ENCODE assay signal across 1 cellular context in the genomic region with DNA sequence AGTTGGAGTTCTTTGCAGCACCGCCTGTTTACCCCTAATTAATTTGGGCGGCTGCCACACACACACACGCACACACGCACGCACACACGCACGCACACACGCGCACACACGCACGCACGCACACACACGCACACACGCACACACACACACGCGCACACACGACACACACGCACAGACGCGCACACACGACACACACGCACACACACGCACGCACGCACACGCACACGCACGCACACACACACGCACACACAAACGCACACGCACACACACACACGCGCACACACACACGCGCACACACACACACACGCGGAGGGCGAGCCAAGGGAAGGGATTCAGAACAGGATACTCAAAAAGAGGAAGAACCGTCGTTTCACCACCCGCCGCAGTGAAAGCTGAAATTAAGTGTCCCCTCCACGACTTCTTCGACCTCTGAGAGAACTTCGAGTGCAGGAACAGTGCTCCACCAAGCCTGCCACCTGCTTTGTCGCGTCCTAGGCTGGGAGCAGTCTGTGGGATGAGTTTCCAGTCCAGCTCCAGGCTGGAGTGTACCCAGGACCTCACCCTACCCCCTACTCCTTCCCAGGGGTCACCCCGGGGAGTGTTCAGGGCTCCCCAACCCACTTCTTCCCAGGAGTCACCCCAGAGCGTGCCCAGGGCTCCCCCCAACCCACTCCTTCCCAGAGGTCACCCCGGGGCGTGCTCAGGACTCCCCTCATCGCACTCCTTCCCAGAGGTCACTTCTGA.
A peak's percentile ranks its signal among the peaks of the same experiment; 100 is the strongest.
TF ChIP-seq lines count a peak whose summit lies in the region.

No MANE protein-coding gene starts in this region.

TF ChIP-seq in K562, 482 proteins besides CTCF, POLR2A, EP300 and RAD21 (continued from another document and continues in another):
- no peak for TF ChIP-seq NR1H2 (CRISPR knock-in tag; IDR thresholded peaks at IDR 0.05)
- no peak for TF ChIP-seq TRIM28 (IDR thresholded peaks at IDR 0.05)
- TF ChIP-seq CEBPG (CRISPR knock-in tag; IDR thresholded peaks at IDR 0.05): no peak
- no peak for TF ChIP-seq CEBPG (tag; conservative IDR thresholded peaks at IDR 0.05 in 1 of 2, IDR thresholded peaks at IDR 0.05 in 1 of 2)
- no peak for TF ChIP-seq ZNF408 (CRISPR knock-in tag; IDR thresholded peaks at IDR 0.05; ENCODE audit: low read depth)
- no peak for TF ChIP-seq SMAD2 (IDR thresholded peaks at IDR 0.05; ENCODE audit: low read depth, low read length)
- no peak for TF ChIP-seq ZNF140 (CRISPR knock-in tag; IDR thresholded peaks at IDR 0.05)
- TF ChIP-seq E2F1 (CRISPR knock-in tag; IDR thresholded peaks at IDR 0.05): no peak
- TF ChIP-seq TRIM24 (IDR thresholded peaks at IDR 0.05): peak in 1 of 2 experiments; percentile 31; a peak in 1 of 4 replicates
- TF ChIP-seq MAFG (tag; conservative IDR thresholded peaks at IDR 0.05): no peak
- no peak for TF ChIP-seq RBM39 (optimal IDR thresholded peaks at IDR 0.05; ENCODE audit: low read depth, low read length)
- no peak; the same call in 1 of the 2 replicates for TF ChIP-seq TEAD4 (IDR thresholded peaks at IDR 0.05; ENCODE audit: low read length)
- TF ChIP-seq TEAD4 (CRISPR knock-in tag; IDR thresholded peaks at IDR 0.05; ENCODE audit: borderline replicate concordance): no peak
- TF ChIP-seq HEY1 (CRISPR knock-in tag; IDR thresholded peaks at IDR 0.05; ENCODE audit: borderline replicate concordance): no peak
- no peak for TF ChIP-seq ZNF324 (CRISPR knock-in tag; IDR thresholded peaks at IDR 0.05)
- no peak for TF ChIP-seq MEIS2 (IDR thresholded peaks at IDR 0.05; ENCODE audit: partially characterized antibody)
- TF ChIP-seq ZNF696 (CRISPR knock-in tag; conservative IDR thresholded peaks at IDR 0.05): no peak
- TF ChIP-seq HMGN3 (IDR thresholded peaks at IDR 0.05; ENCODE audit: borderline replicate concordance, extremely low read depth, insufficient read length, low read depth, low read length): no peak
- TF ChIP-seq ZFP1 (CRISPR knock-in tag; IDR thresholded peaks at IDR 0.05): no peak
- no peak for TF ChIP-seq SLC30A9 (CRISPR knock-in tag; IDR thresholded peaks at IDR 0.05)
- TF ChIP-seq ZBED1 (IDR thresholded peaks at IDR 0.05): no peak
- TF ChIP-seq MEF2D (tag; conservative IDR thresholded peaks at IDR 0.05; ENCODE audit: low read depth): peak; percentile 88
- TF ChIP-seq EGR1 (conservative IDR thresholded peaks at IDR 0.05): no peak
- no peak for TF ChIP-seq PBX2 (CRISPR knock-in tag; IDR thresholded peaks at IDR 0.05; ENCODE audit: low read depth)
- no peak for TF ChIP-seq PBX2 (tag; conservative IDR thresholded peaks at IDR 0.05; ENCODE audit: low read depth)
- TF ChIP-seq E2F8 (IDR thresholded peaks at IDR 0.05; ENCODE audit: low read depth, partially characterized antibody): no peak
- TF ChIP-seq CBX8 (IDR thresholded peaks at IDR 0.05; ENCODE audit: borderline replicate concordance, extremely low read depth, low read depth, low read length, poor library complexity, severe bottlenecking): no peak
- TF ChIP-seq NELFE (IDR thresholded peaks at IDR 0.05; ENCODE audit: insufficient read depth, insufficient read length): no peak
- no peak for TF ChIP-seq ZSCAN29 (IDR thresholded peaks at IDR 0.05)
- TF ChIP-seq IRF2 (CRISPR knock-in tag; IDR thresholded peaks at IDR 0.05): no peak
- TF ChIP-seq SRSF3 (IDR thresholded peaks at IDR 0.05; ENCODE audit: insufficient read depth, low read length): no peak
- TF ChIP-seq ZFP36 (IDR thresholded peaks at IDR 0.05; ENCODE audit: low read depth, low read length, partially characterized antibody): no peak
- TF ChIP-seq ZNF75A (CRISPR knock-in tag; IDR thresholded peaks at IDR 0.05): no peak
- no peak for TF ChIP-seq ZFX (CRISPR knock-in tag; IDR thresholded peaks at IDR 0.05)
- no peak for TF ChIP-seq TGIF2 (CRISPR knock-in tag; IDR thresholded peaks at IDR 0.05)
- TF ChIP-seq GATA2 (CRISPR knock-in tag; IDR thresholded peaks at IDR 0.05): no peak
- TF ChIP-seq TARDBP (IDR thresholded peaks at IDR 0.05): no peak
- peak in 1 of 3 experiments; percentile 64; a peak in 2 of 6 replicates for TF ChIP-seq ZBTB11 (CRISPR knock-in tag; IDR thresholded peaks at IDR 0.05)
- TF ChIP-seq RFX5 (IDR thresholded peaks at IDR 0.05; ENCODE audit: low read depth, low read length): no peak
- TF ChIP-seq MAFF (IDR thresholded peaks at IDR 0.05; ENCODE audit: low read length): no peak
- TF ChIP-seq ATF3 (IDR thresholded peaks at IDR 0.05): no peak
- no peak for TF ChIP-seq ATF3 (CRISPR knock-in tag; conservative IDR thresholded peaks at IDR 0.05)
- no peak for TF ChIP-seq POLR2H (tag; IDR thresholded peaks at IDR 0.05; ENCODE audit: low read depth)
- TF ChIP-seq PHB (CRISPR knock-in tag; IDR thresholded peaks at IDR 0.05): no peak
- 0 out of 2 replicates have a peak, but pooled peaks have one; percentile 86 for TF ChIP-seq ZBTB26 (CRISPR knock-in tag; IDR thresholded peaks at IDR 0.05)
